In the genomic region with DNA sequence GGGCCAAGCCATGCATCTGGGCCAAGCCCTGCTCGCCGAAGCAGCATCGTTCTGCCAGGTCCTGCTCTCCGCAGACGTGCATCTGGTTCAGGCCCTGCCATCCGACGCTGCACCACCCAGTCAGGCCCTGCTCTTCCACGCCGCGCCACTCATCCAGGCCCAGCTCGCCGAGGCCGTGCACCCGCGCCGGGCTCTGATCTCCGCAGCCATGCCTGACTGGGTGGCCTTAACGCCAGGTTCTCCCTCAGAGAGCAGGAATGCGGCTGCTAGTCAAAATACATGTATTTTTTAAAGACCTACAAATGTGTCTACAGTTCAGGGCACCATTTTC, we compare ENCODE assay signal across 18 cellular contexts.
DNase-seq lines count a peak whose midpoint lies in the region; ATAC-seq and TF ChIP-seq lines count a peak whose summit lies in the region.
"Had no signal": no experiment of that assay in that cellular context is flagged by ENCODE, and none has a peak within 500 bp of the region (broad histone marks: within the 10 kb centered on the region; RNA-seq: fewer than 3 reads in every experiment).

No MANE protein-coding gene starts in this region.

- no peak overlapping the region for H2AFZ ChIP-seq in osteoblast (ENCODE audit: low read length)

- H3K4me1 ChIP-seq in lower lobe of right lung (no peaks in the 10 kb centered on the region), osteoblast (ENCODE audit: insufficient read depth, low read length) (no peaks in the 10 kb centered on the region), aorta (ENCODE audit: control insufficient read depth in 1 of 2, insufficient read depth in 2 of 2, low read length in 2 of 2) (no peaks in the 10 kb centered on the region)

- intact Hi-C loops in lower lobe of right lung (cut with DNase I) (no loop called here), aorta (cut with DNase I) (no loop called here)

- H4K20me1 ChIP-seq in osteoblast (ENCODE audit: insufficient read depth, low read length), result no peaks in the 10 kb centered on the region

- ATAC-seq in lower lobe of right lung, result peak; percentile 16 to 54
- ATAC-seq in aorta (ENCODE audit: low FRiP score), result peak; percentile 42

- DNase-seq in H7 (peak; percentile 3), lower lobe of right lung (no peak), osteoblast (ENCODE audit: insufficient read length, low spot score, missing footprints) (peak; percentile 68), aorta (no peak), NCI-H524 (lab: John Stamatoyannopoulos, UW) (no peak), NCI-H187 treated with DMSO at 0.1 percent for 48 hours (lab: John Stamatoyannopoulos, UW) (no peak)
- DNase-seq in effector CD4-positive, alpha-beta T cell, result no peak
- DNase-seq: AML-193; C1 segment of cervical spinal cord; Calu3; CD4-positive, alpha-beta memory T cell; COR-L47; DMS53; DMS79 treated with DMSO at 0.1 percent for 48 hours; GF-D8; GOT3; HCEC 1CT had no signal

- WGBS in aorta, 2 donors, result 94 to 96% methylated on average over 19 of the region's 19 CpGs

- H3K36me3 ChIP-seq in H7 (replicated peaks; ENCODE audit: control insufficient read depth, insufficient read depth, low read length) (no peaks in the 10 kb centered on the region), lower lobe of right lung (no peaks in the 10 kb centered on the region), osteoblast (ENCODE audit: insufficient read depth, low read length) (no peaks in the 10 kb centered on the region), aorta (ENCODE audit: control insufficient read depth in 1 of 2, insufficient read depth in 2 of 2, low read length in 1 of 2) (no peaks in the 10 kb centered on the region)

- TF ChIP-seq CTCF in lower lobe of right lung (IDR thresholded peaks at IDR 0.05), result no peak
- TF ChIP-seq CTCF in osteoblast (IDR thresholded peaks at IDR 0.05; ENCODE audit: extremely low read depth, low read depth, low read length), result no peak

- no peaks in the 10 kb centered on the region for H3K79me2 ChIP-seq in osteoblast (ENCODE audit: insufficient read depth, low read length)

- H3K9me3 ChIP-seq in lower lobe of right lung (peaks cover 7% of the 10 kb centered on the region), osteoblast (ENCODE audit: low read depth, low read length) (no peaks in the 10 kb centered on the region), aorta (ENCODE audit: control insufficient read depth, low read length) (no peaks in the 10 kb centered on the region)

- no peak overlapping the region for H3K4me3 ChIP-seq in H7 (ENCODE audit: insufficient read depth, low read depth, low read length)
- H3K4me3 ChIP-seq in lower lobe of right lung, result no peak overlapping the region
- no peak overlapping the region for H3K4me3 ChIP-seq in osteoblast (ENCODE audit: insufficient read depth, low read length)
- H3K4me3 ChIP-seq in aorta (ENCODE audit: low read length in 2 of 2), result no peak overlapping the region

- no peaks in the 10 kb centered on the region for H3K27me3 ChIP-seq in H7 (ENCODE audit: control insufficient read depth, insufficient read depth, low read length)
- H3K27me3 ChIP-seq in lower lobe of right lung (ENCODE audit: low read depth), result no peaks in the 10 kb centered on the region
- no peaks in the 10 kb centered on the region for H3K27me3 ChIP-seq in osteoblast (ENCODE audit: insufficient read depth, low read length)
- no peaks in the 10 kb centered on the region for H3K27me3 ChIP-seq in aorta (ENCODE audit: control insufficient read depth in 1 of 2, insufficient read depth in 2 of 2, low read length in 1 of 2)

- H3K4me2 ChIP-seq in osteoblast (ENCODE audit: insufficient read depth, low read length), result no peak overlapping the region

- H3K27ac ChIP-seq in lower lobe of right lung (no peak overlapping the region), osteoblast (ENCODE audit: low read depth, low read length) (no peak overlapping the region), aorta (ENCODE audit: low read depth in 1 of 2, low read length in 2 of 2) (no peak overlapping the region)
- H3K27ac ChIP-seq: 22Rv1 had no signal

Comparison
In these comparisons a context has a peak if more than half of its experiments do, and no peak if none do; other contexts are left out.
1. DNase-seq: peak in H7 (single experiment) and osteoblast (single experiment); none in lower lobe of right lung (single experiment), aorta (0 of 2), NCI-H524 (0 of 2), effector CD4-positive, alpha-beta T cell (single experiment) and NCI-H187 treated with DMSO at 0.1 percent for 48 hours (single experiment).